8 cellular contexts compared by ENCODE assay signal in the genomic region with DNA sequence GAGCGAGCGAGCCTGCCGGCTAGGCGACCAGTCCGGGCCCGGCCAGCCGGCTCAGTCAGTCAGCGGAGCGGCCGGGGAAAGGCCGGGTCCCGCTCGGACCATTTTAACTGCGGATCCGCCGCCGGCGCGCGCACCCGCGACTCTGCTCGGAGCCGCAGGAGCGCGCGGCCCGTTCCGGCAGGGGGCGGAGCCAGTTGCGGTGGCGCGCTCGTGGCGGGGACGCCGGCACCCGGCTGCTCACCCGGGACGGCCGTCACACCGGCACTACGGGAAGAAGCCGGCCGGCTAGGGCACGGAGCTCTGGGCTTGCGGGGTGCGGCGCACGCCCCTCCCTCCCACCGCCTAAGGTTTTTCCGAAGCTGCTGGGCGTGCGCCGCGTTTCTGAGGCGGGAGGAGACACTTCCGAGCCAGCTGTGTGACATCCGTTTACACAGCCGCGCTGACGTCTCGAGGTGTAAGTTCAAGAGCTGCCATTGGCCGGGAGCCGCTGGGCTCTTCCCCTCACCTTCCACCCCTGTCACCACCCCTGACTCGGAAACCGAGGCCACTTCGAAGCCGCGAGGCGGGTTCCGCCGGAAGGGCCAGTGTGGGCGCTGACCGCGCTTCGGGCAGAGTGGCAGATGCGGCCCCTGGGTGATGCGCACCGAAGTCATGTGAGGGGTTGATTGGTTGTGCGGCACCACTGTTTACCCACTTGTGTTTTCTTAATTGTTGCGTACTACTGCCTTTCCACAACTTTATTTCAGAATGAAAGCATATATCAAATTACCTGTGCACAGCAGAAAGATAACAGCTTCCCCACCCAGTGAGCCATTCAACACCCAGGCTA. TPM values are rescaled to one million over a fixed set of nuclear protein-coding genes. Genes with fewer than 3 reads are reported as not detected.
DNase-seq lines count a peak whose midpoint lies in the region; ATAC-seq and TF ChIP-seq lines count a peak whose summit lies in the region.

Gene FBXL17 (minus strand): TSS at position 144 of the 829 bp plus-strand sequence.

- peaks cover 49% of the 10 kb centered on the region for H3K79me2 ChIP-seq in DND-41 (ENCODE audit: insufficient read depth, low read length)
- H3K79me2 ChIP-seq in Karpas-422 (ENCODE audit: low read length) = peaks cover 35% of the 10 kb centered on the region

- ATAC-seq in DND-41 (ENCODE audit: insufficient read depth, low read depth) (peak; percentile 77), GM21825 (IDR thresholded peaks at IDR 0.05; ENCODE audit: unreplicated experiment) (peak; percentile 73)
- peak; percentile 85 for ATAC-seq in activated T-helper 17 cell treated with anti-CD3 and anti-CD28 coated beads, Interleukin-2, amount 50 U/mL, for 72 hours (replicated peaks)
- ATAC-seq in naive thymus-derived CD8-positive, alpha-beta T cell = peak; percentile 68 to 78

- H3K9me3 Mint-ChIP-seq in activated T-helper 17 cell treated with anti-CD3 and anti-CD28 coated beads, Interleukin-2, amount 50 U/mL, for 72 hours = no peaks in the 10 kb centered on the region
- peaks cover 0 to 6% (median 4%) of the 10 kb centered on the region in 9 donors for H3K9me3 Mint-ChIP-seq in naive thymus-derived CD8-positive, alpha-beta T cell

- H3K4me2 ChIP-seq in DND-41 (ENCODE audit: insufficient read depth, low read length) (peak within 1 kb of the TSS; percentile 73), Karpas-422 (ENCODE audit: low read depth, low read length, poor library complexity, severe bottlenecking) (peak within 1 kb of the TSS; percentile 84)

- POLR2A ChIA-PET in naive thymus-derived CD8-positive, alpha-beta T cell (lab: Charles Lee) = interaction anchor here (0.8 to 3.5 kb wide), 6 partner anchors 10 to 1308 kb away, joined by 3 to 34 read pairs (median 8); partner anchors contain the start of genes FER, MAN2A1 and PJA2

- no peaks in the 10 kb centered on the region for H3K36me3 Mint-ChIP-seq in activated T-helper 17 cell treated with anti-CD3 and anti-CD28 coated beads, Interleukin-2, amount 50 U/mL, for 72 hours (ENCODE audit: low read depth)
- peaks cover 5 to 8% (median 6%) of the 10 kb centered on the region in 3 donors for H3K36me3 Mint-ChIP-seq in naive thymus-derived CD8-positive, alpha-beta T cell

- H3K27ac ChIP-seq in DND-41 (ENCODE audit: low read length) (peak within 1 kb of the TSS; percentile 97), Karpas-422 (ENCODE audit: low read length) (peak within 1 kb of the TSS; percentile 84)

- no peaks in the 10 kb centered on the region for H3K9me2 ChIP-seq in Karpas-422 (replicated peaks; ENCODE audit: insufficient read depth, low read length)

- peak within 1 kb of the TSS; percentile 99 for H3K9ac ChIP-seq in DND-41 (ENCODE audit: low read depth, low read length)
- peak within 1 kb of the TSS; percentile 91 for H3K9ac ChIP-seq in Karpas-422 (ENCODE audit: low read length)

- H4K20me1 ChIP-seq in DND-41 (ENCODE audit: insufficient read depth, low read length) (peaks cover 6% of the 10 kb centered on the region; the same call in 1 of the 2 replicates), Karpas-422 (ENCODE audit: insufficient read depth, low read depth, low read length) (no peaks in the 10 kb centered on the region)

- H3K36me3 ChIP-seq in DND-41 (ENCODE audit: insufficient read depth, low read length) = no peaks in the 10 kb centered on the region; the same call in 1 of the 2 replicates
- no peaks in the 10 kb centered on the region for H3K36me3 ChIP-seq in Karpas-422 (ENCODE audit: insufficient read depth, low read length)

- no peaks in the 10 kb centered on the region for H3K27me3 ChIP-seq in DND-41 (ENCODE audit: insufficient read depth, low read length, poor library complexity)
- no peaks in the 10 kb centered on the region for H3K27me3 ChIP-seq in Karpas-422 (ENCODE audit: low read length)

- H3K9me3 ChIP-seq in DND-41 (ENCODE audit: insufficient read depth, low read length, severe bottlenecking) (no peaks in the 10 kb centered on the region), Karpas-422 (ENCODE audit: low read length) (peaks cover 2% of the 10 kb centered on the region)

- peak within 1 kb of the TSS; percentile 88 for H3K27ac Mint-ChIP-seq in activated T-helper 17 cell treated with anti-CD3 and anti-CD28 coated beads, Interleukin-2, amount 50 U/mL, for 72 hours
- peak within 1 kb of the TSS; percentile 93 to 98 (median 96) for H3K27ac Mint-ChIP-seq in naive thymus-derived CD8-positive, alpha-beta T cell

- peak within 1 kb of the TSS; percentile 69 for H2AFZ ChIP-seq in DND-41 (ENCODE audit: low read depth, low read length)
- peak within 1 kb of the TSS; percentile 61; the same call in 1 of the 2 replicates for H2AFZ ChIP-seq in Karpas-422 (ENCODE audit: low read length)

- DNase-seq in DND-41 = peak; percentile 90
- peak; percentile 96 for DNase-seq in Karpas-422
- peak; percentile 97 for DNase-seq in RPMI8226
- peak; percentile 89 for DNase-seq in fibroblast of mammary gland (ENCODE audit: low read depth)
- DNase-seq in naive thymus-derived CD8-positive, alpha-beta T cell = peak; percentile 78 to 96 (median 92)
- peak; percentile 92 for DNase-seq in stimulated activated naive CD4-positive, alpha-beta T cell treated with Interleukin-2 at 50 U/mL for 16 hours (lab: John Stamatoyannopoulos, UW)

- no peaks in the 10 kb centered on the region for H3K27me3 Mint-ChIP-seq in activated T-helper 17 cell treated with anti-CD3 and anti-CD28 coated beads, Interleukin-2, amount 50 U/mL, for 72 hours
- no peaks in the 10 kb centered on the region for H3K27me3 Mint-ChIP-seq in naive thymus-derived CD8-positive, alpha-beta T cell

- H3K4me3 Mint-ChIP-seq in activated T-helper 17 cell treated with anti-CD3 and anti-CD28 coated beads, Interleukin-2, amount 50 U/mL, for 72 hours = peak within 1 kb of the TSS; percentile 86
- H3K4me3 Mint-ChIP-seq in naive thymus-derived CD8-positive, alpha-beta T cell = peak within 1 kb of the TSS; percentile 86 to 98 (median 92)

- H3K4me3 ChIP-seq in DND-41 (ENCODE audit: low read depth in 1 of 2, low read length in 2 of 2) = peak within 1 kb of the TSS; percentile 51 to 65
- H3K4me3 ChIP-seq in Karpas-422 (ENCODE audit: low read length) = peak within 1 kb of the TSS; percentile 81
- H3K4me3 ChIP-seq in fibroblast of mammary gland (ENCODE audit: control insufficient read depth, low read depth, low read length) = peak within 1 kb of the TSS; percentile 69

- H3K4me1 Mint-ChIP-seq in activated T-helper 17 cell treated with anti-CD3 and anti-CD28 coated beads, Interleukin-2, amount 50 U/mL, for 72 hours = peaks cover 17% of the 10 kb centered on the region
- H3K4me1 Mint-ChIP-seq in naive thymus-derived CD8-positive, alpha-beta T cell = peaks cover 22 to 47% (median 40%) of the 10 kb centered on the region in 4 donors

- peaks cover 35% of the 10 kb centered on the region for H3K4me1 ChIP-seq in DND-41 (ENCODE audit: insufficient read depth, low read length)
- peaks cover 25% of the 10 kb centered on the region for H3K4me1 ChIP-seq in Karpas-422 (ENCODE audit: low read length)

- TF ChIP-seq CTCF in DND-41 (IDR thresholded peaks at IDR 0.05; ENCODE audit: borderline replicate concordance, extremely low read depth, low read length, poor library complexity, severe bottlenecking) (no peak), fibroblast of mammary gland (conservative IDR thresholded peaks at IDR 0.05; ENCODE audit: control insufficient read depth, insufficient read depth, low read depth, low read length) (no peak)

RNA-seq across cellular contexts. Expression of gene FBXL17, which starts in this region (rescaled TPM):
- 9.9 and 26.9 TPM in 2 replicates for total RNA-seq in Karpas-422 (2014; rRNA removed; shearing (Covaris generic); ENCODE audit: low replicate concordance)
- total RNA-seq in activated T-helper 17 cell treated with anti-CD3 and anti-CD28 coated beads, Interleukin-2, amount 50 U/mL, for 72 hours = 1 to 10 TPM; 5.9 to 9.1 TPM
- 10 to 100 TPM; 13.6 to 25.1 TPM for total RNA-seq in naive thymus-derived CD8-positive, alpha-beta T cell
- 1 to 10 TPM; 4.6 to 5.0 (median 4.9) TPM for polyA plus RNA-seq in naive thymus-derived CD8-positive, alpha-beta T cell

Comparison
In these comparisons a context has a peak if more than half of its experiments do, and no peak if none do; other contexts are left out.
1. Peak in every context shown above with its lines: DNase-seq, ATAC-seq, H3K4me3 ChIP-seq and H3K27ac ChIP-seq.